In genomic region chrX:41858161-41858775, GRCh38 we compare ENCODE assay signal across 23 cellular contexts.
A peak's percentile ranks its signal among the peaks of the same experiment; 100 is the strongest.
DNase-seq lines count a peak whose midpoint lies in the region; ATAC-seq and TF ChIP-seq lines count a peak whose summit lies in the region.
"Had no signal": no experiment of that assay in that cellular context is flagged by ENCODE, and none has a peak within 500 bp of the region (broad histone marks: within the 10 kb centered on the region; RNA-seq: fewer than 3 reads in every experiment).

No MANE protein-coding gene starts in this region.

- 73% methylated on average over 4 of the region's 4 CpGs for WGBS in right cardiac atrium

- H3K4me1 Mint-ChIP-seq in memory B cell = peaks cover 18% of the 10 kb centered on the region
- peaks cover 17 to 44% (median 35%) of the 10 kb centered on the region in 4 donors for H3K4me1 Mint-ChIP-seq in naive thymus-derived CD8-positive, alpha-beta T cell

- peak overlapping the region; percentile 35 for H3K27ac ChIP-seq in cardiac muscle cell
- H3K27ac ChIP-seq in right cardiac atrium (ENCODE audit: low read length) = no peak overlapping the region
- H3K27ac ChIP-seq: 22Rv1, C4-2B, GM23248, KMS-11 had no signal

- peak in 1 of 2 donors; percentile 2 for DNase-seq in cardiac muscle cell (ENCODE audit: low read depth in 1 of 2, low spot score in 1 of 2)
- DNase-seq in right cardiac atrium = no peak
- DNase-seq in foreskin melanocyte = peak; percentile 63
- no peak for DNase-seq in memory B cell (ENCODE audit: low spot score in 2 of 2)
- DNase-seq in naive thymus-derived CD8-positive, alpha-beta T cell = no peak
- no peak for DNase-seq in activated naive CD4-positive, alpha-beta T cell treated with anti-CD3 and anti-CD28 coated beads, Interleukin-2, amount 50 U/mL, for 72 hours (ENCODE audit: low spot score in 2 of 2)
- DNase-seq in activated T-cell treated with anti-CD3 and anti-CD28 coated beads for 4 hours = no peak
- DNase-seq: AML-193, DMS 273 treated with DMSO at 0.1 percent for 48 hours, DND-41, GDM1, GM23248, MV-4-11, NCI-H1694 treated with DMSO at 0.1 percent for 48 hours, NCI-H2107, NCI-H2227 treated with DMSO at 0.1 percent for 48 hours, NCI-H524, NCI-H82, SHP77 had no signal

- no peaks in the 10 kb centered on the region for H3K9me3 Mint-ChIP-seq in memory B cell
- H3K9me3 Mint-ChIP-seq in naive thymus-derived CD8-positive, alpha-beta T cell = no peaks in the 10 kb centered on the region
- H3K9me3 Mint-ChIP-seq in activated naive CD4-positive, alpha-beta T cell treated with anti-CD3 and anti-CD28 coated beads, Interleukin-2, amount 50 U/mL, for 72 hours = no peaks in the 10 kb centered on the region

- intact Hi-C loops in right cardiac atrium (cut with DNase I) = no loop called here

- peaks cover 3% of the 10 kb centered on the region for H3K4me1 ChIP-seq in cardiac muscle cell (ENCODE audit: low read depth)
- H3K4me1 ChIP-seq in right cardiac atrium (ENCODE audit: control insufficient read depth, insufficient read depth, low read length) = peaks cover 2% of the 10 kb centered on the region

- ATAC-seq in right cardiac atrium (no peak), memory B cell (ENCODE audit: low read depth) (no peak), HG03520 (IDR thresholded peaks at IDR 0.05; ENCODE audit: unreplicated experiment) (no peak)
- ATAC-seq in naive thymus-derived CD8-positive, alpha-beta T cell = no peak
- ATAC-seq in activated naive CD4-positive, alpha-beta T cell treated with anti-CD3 and anti-CD28 coated beads, Interleukin-2, amount 50 U/mL, for 72 hours = no peak

- no peaks in the 10 kb centered on the region for H3K9me3 ChIP-seq in cardiac muscle cell (ENCODE audit: low read depth)
- H3K9me3 ChIP-seq in right cardiac atrium (ENCODE audit: control insufficient read depth, low read length) = no peaks in the 10 kb centered on the region

- POLR2A ChIA-PET in naive thymus-derived CD8-positive, alpha-beta T cell (lab: Charles Lee) = no interaction called here

- no peak for TF ChIP-seq CTCF in cardiac muscle cell (IDR thresholded peaks at IDR 0.05; ENCODE audit: low read depth, low read length)

- H3K4me3 ChIP-seq in cardiac muscle cell (no peak overlapping the region), right cardiac atrium (ENCODE audit: low read length) (no peak overlapping the region)
- H3K4me3 ChIP-seq: GM23248 had no signal

- H3K36me3 Mint-ChIP-seq in memory B cell = peaks cover 12% of the 10 kb centered on the region
- peaks cover 0 to 3% (median 3%) of the 10 kb centered on the region in 3 donors for H3K36me3 Mint-ChIP-seq in naive thymus-derived CD8-positive, alpha-beta T cell
- peaks cover 0 to 8% of the 10 kb centered on the region in 2 donors for H3K36me3 Mint-ChIP-seq in activated naive CD4-positive, alpha-beta T cell treated with anti-CD3 and anti-CD28 coated beads, Interleukin-2, amount 50 U/mL, for 72 hours

- H3K4me3 Mint-ChIP-seq in memory B cell = no peak overlapping the region
- peak overlapping the region in 1 of 10 donors; percentile 41 for H3K4me3 Mint-ChIP-seq in naive thymus-derived CD8-positive, alpha-beta T cell

- H3K27me3 ChIP-seq in cardiac muscle cell (no peaks in the 10 kb centered on the region), right cardiac atrium (ENCODE audit: control insufficient read depth, insufficient read depth) (no peaks in the 10 kb centered on the region)

- H3K27ac Mint-ChIP-seq in memory B cell = peak overlapping the region; percentile 73
- H3K27ac Mint-ChIP-seq in naive thymus-derived CD8-positive, alpha-beta T cell = peak overlapping the region in 1 of 10 donors; percentile 64
- H3K27ac Mint-ChIP-seq in activated naive CD4-positive, alpha-beta T cell treated with anti-CD3 and anti-CD28 coated beads, Interleukin-2, amount 50 U/mL, for 72 hours = no peak overlapping the region

- no peaks in the 10 kb centered on the region for H3K27me3 Mint-ChIP-seq in memory B cell
- no peaks in the 10 kb centered on the region for H3K27me3 Mint-ChIP-seq in naive thymus-derived CD8-positive, alpha-beta T cell

- no peaks in the 10 kb centered on the region for H3K36me3 ChIP-seq in cardiac muscle cell
